ENCODE assay signal across 25 cellular contexts in genomic region chr5:36528588-36528987, GRCh38.
DNase-seq lines count a peak whose midpoint lies in the region; ATAC-seq, FAIRE-seq and TF ChIP-seq lines count a peak whose summit lies in the region.
"Had no signal": no experiment of that assay in that cellular context is flagged by ENCODE, and none has a peak within 500 bp of the region (broad histone marks: within the 10 kb centered on the region; RNA-seq: fewer than 3 reads in every experiment).

No MANE protein-coding gene starts in this region.

- WGBS in HepG2 (ENCODE audit: low lambda C conversion rate) = 50% methylated on average over 6 of the region's 6 CpGs

- H3K4me1 ChIP-seq in HepG2 (ENCODE audit: insufficient read depth, low read length) = no peaks in the 10 kb centered on the region

- no peak overlapping the region for H3K4me2 ChIP-seq in HepG2 (ENCODE audit: low read depth, low read length)

- peaks cover 6% of the 10 kb centered on the region for H3K27me3 Mint-ChIP-seq in activated CD4-positive, alpha-beta T cell treated with anti-CD3 and anti-CD28 coated beads, Interleukin-2, amount 10 ng/mL, durations not matched to agents 24 days and 14 days
- peaks cover 9% of the 10 kb centered on the region for H3K27me3 Mint-ChIP-seq in activated CD4-positive, alpha-beta T cell treated with anti-CD3 and anti-CD28 coated beads for 36 hours
- no peaks in the 10 kb centered on the region for H3K27me3 Mint-ChIP-seq in type B pancreatic cell

- H3K9ac ChIP-seq in HepG2 (ENCODE audit: insufficient read depth, low read depth, low read length) = no peak overlapping the region

- TF ChIP-seq RAD21 in HepG2 (CRISPR knock-in tag; IDR thresholded peaks at IDR 0.05) = no peak

- no peak overlapping the region for H3K27ac ChIP-seq in HepG2 (ENCODE audit: extremely low read length, insufficient read depth, low read length)
- H3K27ac ChIP-seq: 22Rv1, C4-2B had no signal

- H2AFZ ChIP-seq in HepG2 (ENCODE audit: low read length) = no peak overlapping the region

- POLR2A ChIA-PET in activated CD4-positive, alpha-beta T cell treated with anti-CD3 and anti-CD28 coated beads for 36 hours (lab: Charles Lee) = no interaction called here
- POLR2A ChIA-PET in HepG2 (lab: Yijun Ruan, JAX) = no interaction called here

- ATAC-seq in activated CD4-positive, alpha-beta T cell treated with anti-CD3 and anti-CD28 coated beads for 36 hours = no peak
- ATAC-seq in left lobe of liver (peak; percentile 23), HepG2 (no peak)
- ATAC-seq: Right ventricle myocardium inferior had no signal

- no peaks in the 10 kb centered on the region for H3K36me3 Mint-ChIP-seq in activated CD4-positive, alpha-beta T cell treated with anti-CD3 and anti-CD28 coated beads, Interleukin-2, amount 10 ng/mL, durations not matched to agents 24 days and 14 days (ENCODE audit: low read depth)
- H3K36me3 Mint-ChIP-seq in activated CD4-positive, alpha-beta T cell treated with anti-CD3 and anti-CD28 coated beads for 36 hours (ENCODE audit: low read depth) = no peaks in the 10 kb centered on the region
- no peaks in the 10 kb centered on the region for H3K36me3 Mint-ChIP-seq in type B pancreatic cell
- H3K36me3 Mint-ChIP-seq: CD8-positive, alpha-beta memory T cell; IgD-negative memory B cell had no signal

- in situ Hi-C loops in HepG2 (cut with HindIII; ENCODE audit: extremely low pct_ligation_motif_present, low pct_unique_long_range_greater_than_20kb) = no loop called here

- intact Hi-C loops in activated CD4-positive, alpha-beta T cell treated with anti-CD3 and anti-CD28 coated beads, Interleukin-2, amount 10 ng/mL, durations not matched to agents 24 days and 14 days (cut with micrococcal nuclease) = no loop called here
- intact Hi-C loops in activated CD4-positive, alpha-beta T cell treated with anti-CD3 and anti-CD28 coated beads for 36 hours (cut with DNase I, micrococcal nuclease) = no loop called here
- intact Hi-C loops in HepG2 (cut with micrococcal nuclease; ENCODE audit: unreplicated experiment) = no loop called here

- H3K9me3 ChIP-seq in HepG2 (ENCODE audit: low read length) = no peaks in the 10 kb centered on the region

- no peaks in the 10 kb centered on the region for H3K79me2 ChIP-seq in HepG2 (ENCODE audit: insufficient read depth, low read length)

- H3K4me3 ChIP-seq in epithelial cell of esophagus (ENCODE audit: low read length) (no peak overlapping the region), HepG2 (replicated peaks in 1 of 3; ENCODE audit: insufficient read depth in 1 of 3, low read depth in 2 of 3, low read length in 3 of 3) (no peak overlapping the region)

- TF ChIP-seq CTCF in epithelial cell of esophagus (IDR thresholded peaks at IDR 0.05; ENCODE audit: insufficient read depth, low read depth, low read length, missing control alignments) (no peak), type B pancreatic cell (conservative IDR thresholded peaks at IDR 0.05) (no peak), HepG2 (CRISPR knock-in tag; IDR thresholded peaks at IDR 0.05) (no peak)

- DNase-seq in activated CD4-positive, alpha-beta T cell treated with anti-CD3 and anti-CD28 coated beads, Interleukin-2, amount 10 ng/mL, durations not matched to agents 24 days and 14 days = peak; percentile 41
- no peak for DNase-seq in activated CD4-positive, alpha-beta T cell treated with anti-CD3 and anti-CD28 coated beads for 36 hours
- peak; percentile 57 for DNase-seq in epithelial cell of esophagus (ENCODE audit: low read depth)
- no peak for DNase-seq in left lobe of liver (ENCODE audit: low spot score)
- no peak for DNase-seq in type B pancreatic cell (ENCODE audit: extremely low spot score, unreplicated experiment)
- no peak for DNase-seq in NCI-H510A (lab: John Stamatoyannopoulos, UW)
- no peak for DNase-seq in DMS 273 treated with DMSO at 0.1 percent for 48 hours (lab: John Stamatoyannopoulos, UW)
- no peak for DNase-seq in HepG2 (ENCODE audit: low spot score)
- DNase-seq: ACHN; CD8-positive, alpha-beta memory T cell; EL; H9; HFFc6; Karpas-422; NCI-H1417; NCI-H1694 treated with DMSO at 0.1 percent for 48 hours; NCI-H2081 treated with DMSO at 0.1 percent for 48 hours; NCI-H2171 treated with DMSO at 0.1 percent for 48 hours; NCI-H526; SW 1271 had no signal

- no peak overlapping the region for H3K27ac Mint-ChIP-seq in activated CD4-positive, alpha-beta T cell treated with anti-CD3 and anti-CD28 coated beads, Interleukin-2, amount 10 ng/mL, durations not matched to agents 24 days and 14 days
- H3K27ac Mint-ChIP-seq in activated CD4-positive, alpha-beta T cell treated with anti-CD3 and anti-CD28 coated beads for 36 hours = no peak overlapping the region
- H3K27ac Mint-ChIP-seq in type B pancreatic cell = peak overlapping the region; percentile 74
- H3K27ac Mint-ChIP-seq: CD8-positive, alpha-beta memory T cell; H9; HFFc6; IgD-negative memory B cell had no signal

- H3K4me1 Mint-ChIP-seq in activated CD4-positive, alpha-beta T cell treated with anti-CD3 and anti-CD28 coated beads, Interleukin-2, amount 10 ng/mL, durations not matched to agents 24 days and 14 days = no peaks in the 10 kb centered on the region
- H3K4me1 Mint-ChIP-seq in activated CD4-positive, alpha-beta T cell treated with anti-CD3 and anti-CD28 coated beads for 36 hours = no peaks in the 10 kb centered on the region
- H3K4me1 Mint-ChIP-seq in type B pancreatic cell (ENCODE audit: unreplicated experiment) = peaks cover 6% of the 10 kb centered on the region
- H3K4me1 Mint-ChIP-seq: CD8-positive, alpha-beta memory T cell; IgD-negative memory B cell had no signal

- no peaks in the 10 kb centered on the region for H3K9me3 Mint-ChIP-seq in activated CD4-positive, alpha-beta T cell treated with anti-CD3 and anti-CD28 coated beads, Interleukin-2, amount 10 ng/mL, durations not matched to agents 24 days and 14 days
- no peaks in the 10 kb centered on the region for H3K9me3 Mint-ChIP-seq in activated CD4-positive, alpha-beta T cell treated with anti-CD3 and anti-CD28 coated beads for 36 hours (ENCODE audit: low read depth)
- peaks cover 13% of the 10 kb centered on the region for H3K9me3 Mint-ChIP-seq in type B pancreatic cell
- H3K9me3 Mint-ChIP-seq: CD8-positive, alpha-beta memory T cell; H9; HFFc6 had no signal

- no peaks in the 10 kb centered on the region for H3K36me3 ChIP-seq in HepG2 (replicated peaks in 1 of 2; ENCODE audit: control insufficient read depth in 1 of 2, insufficient read depth in 2 of 2, low read length in 2 of 2)

- no TSS peak for BruUV-seq in HepG2 (replicated peaks; lab: Mats Ljungman, UMichigan)

- no peak for FAIRE-seq in HepG2 (lab: Jason Lieb, UNC)
- FAIRE-seq: D721Med had no signal

- no peak for TF ChIP-seq POLR2A in HepG2 (IDR thresholded peaks at IDR 0.05; ENCODE audit: insufficient read depth in 1 of 2, low read depth in 2 of 2, low read length in 2 of 2)

- H4K20me1 ChIP-seq in HepG2 (ENCODE audit: insufficient read depth, low read length) = no peaks in the 10 kb centered on the region

- no peak overlapping the region for H3K4me3 Mint-ChIP-seq in activated CD4-positive, alpha-beta T cell treated with anti-CD3 and anti-CD28 coated beads, Interleukin-2, amount 10 ng/mL, durations not matched to agents 24 days and 14 days
- no peak overlapping the region for H3K4me3 Mint-ChIP-seq in activated CD4-positive, alpha-beta T cell treated with anti-CD3 and anti-CD28 coated beads for 36 hours
- no peak overlapping the region for H3K4me3 Mint-ChIP-seq in type B pancreatic cell
- H3K4me3 Mint-ChIP-seq: H9, HFFc6, IgD-negative memory B cell had no signal

- H3K27me3 ChIP-seq in HepG2 (ENCODE audit: control insufficient read depth in 1 of 2, insufficient read depth in 2 of 2, low read length in 2 of 2) = peaks cover 0 to under 1% of the 10 kb centered on the region in 2 experiments; a peak in 2 of 5 replicates

- CTCF ChIA-PET in activated CD4-positive, alpha-beta T cell treated with anti-CD3 and anti-CD28 coated beads for 36 hours (lab: Charles Lee) = interaction anchor here (0.9 kb wide), 1 partner anchor 264 kb away, joined by 3 read pairs; no protein-coding TSS in a partner anchor
- CTCF ChIA-PET in HepG2 (lab: Yijun Ruan, JAX; ENCODE audit: low intra/inter-chr PET ratio, low total read pairs) = no interaction called here

- TF ChIP-seq EP300 in HepG2 (IDR thresholded peaks at IDR 0.05; ENCODE audit: low read depth in 2 of 2, low read length in 2 of 2) (no peak), HepG2 (CRISPR knock-in tag; IDR thresholded peaks at IDR 0.05; ENCODE audit: borderline replicate concordance) (no peak)

TF ChIP-seq in HepG2, 621 proteins besides CTCF, POLR2A, EP300 and RAD21:
- TF ChIP-seq GTF3A (CRISPR knock-in tag; conservative IDR thresholded peaks at IDR 0.05) (no peak), E2F5 (CRISPR knock-in tag; conservative IDR thresholded peaks at IDR 0.05) (no peak), ZNF549 (CRISPR knock-in tag; IDR thresholded peaks at IDR 0.05) (no peak), ZNF274 (CRISPR knock-in tag; IDR thresholded peaks at IDR 0.05) (no peak)

Comparison
In these comparisons a context has a peak if more than half of its experiments do, and no peak if none do; other contexts are left out.
1. DNase-seq: peak in activated CD4-positive, alpha-beta T cell treated with anti-CD3 and anti-CD28 coated beads, Interleukin-2, amount 10 ng/mL, durations not matched to agents 24 days and 14 days (single experiment) and epithelial cell of esophagus (single experiment); none in activated CD4-positive, alpha-beta T cell treated with anti-CD3 and anti-CD28 coated beads for 36 hours (single experiment), left lobe of liver (single experiment), type B pancreatic cell (single experiment), NCI-H510A (single experiment), DMS 273 treated with DMSO at 0.1 percent for 48 hours (single experiment) and HepG2 (single experiment).